Comparison of ENCODE assay signal across 1 cellular context in genomic region chr4:102827674-102828496, GRCh38.
TF ChIP-seq lines count a peak whose summit lies in the region.

No MANE protein-coding gene starts in this region.

TF ChIP-seq in GM12878, 131 proteins besides CTCF, POLR2A, EP300 and RAD21 (continued from another document and continues in another):
- TF ChIP-seq FOS (IDR thresholded peaks at IDR 0.05; ENCODE audit: borderline replicate concordance, extremely low read depth, insufficient read length) (no peak), USF2 (IDR thresholded peaks at IDR 0.05; ENCODE audit: borderline replicate concordance, low read depth, low read length) (no peak; the same call in 1 of the 2 replicates), POU2F2 (IDR thresholded peaks at IDR 0.05; ENCODE audit: borderline replicate concordance, low read depth, low read length) (peak; percentile 33; the same call in 2 of the 3 replicates), RBBP5 (conservative IDR thresholded peaks at IDR 0.05) (no peak), EZH2 (IDR thresholded peaks at IDR 0.05; ENCODE audit: borderline replicate concordance, control insufficient read depth, low read depth, low read length) (no peak), ZNF687 (IDR thresholded peaks at IDR 0.05) (peak; percentile 69; the same call in 1 of the 2 replicates), ZNF622 (IDR thresholded peaks at IDR 0.05) (no peak), RFX5 (IDR thresholded peaks at IDR 0.05; ENCODE audit: low read depth, low read length) (peak; percentile 32; the same call in 1 of the 2 replicates), TCF7 (IDR thresholded peaks at IDR 0.05; ENCODE audit: borderline replicate concordance) (no peak), PAX5 (IDR thresholded peaks at IDR 0.05; ENCODE audit: borderline replicate concordance, low read depth, low read length) (peak; percentile 5; the same call in 1 of the 2 replicates), ASH2L (IDR thresholded peaks at IDR 0.05; ENCODE audit: borderline replicate concordance, low read depth) (no peak), YY1 (IDR thresholded peaks at IDR 0.05; ENCODE audit: low read depth, low read length) (0 out of 2 replicates have a peak, but pooled peaks have one; percentile 12), RB1 (IDR thresholded peaks at IDR 0.05; ENCODE audit: borderline replicate concordance) (peak; percentile 93), NBN (IDR thresholded peaks at IDR 0.05) (peak; percentile 93), HDGF (IDR thresholded peaks at IDR 0.05) (peak; percentile 80), BHLHE40 (IDR thresholded peaks at IDR 0.05; ENCODE audit: borderline replicate concordance in 1 of 2, low read depth in 2 of 2, low read length in 1 of 2) (peak; percentile 90 to 94), YBX1 (IDR thresholded peaks at IDR 0.05) (no peak), NR2C2 (IDR thresholded peaks at IDR 0.05; ENCODE audit: borderline replicate concordance, control insufficient read depth, insufficient read length, low read depth) (no peak), CBX5 (IDR thresholded peaks at IDR 0.05; ENCODE audit: low read depth) (peak; percentile 42), CEBPZ (IDR thresholded peaks at IDR 0.05; ENCODE audit: low read depth, low read length) (no peak), FOXK2 (IDR thresholded peaks at IDR 0.05) (no peak), EED (IDR thresholded peaks at IDR 0.05; ENCODE audit: low read depth) (peak; percentile 81), ATF7 (IDR thresholded peaks at IDR 0.05; ENCODE audit: low read depth) (peak; percentile 70), CHD2 (IDR thresholded peaks at IDR 0.05; ENCODE audit: borderline replicate concordance, low read depth, low read length) (peak; percentile 99), ZNF207 (IDR thresholded peaks at IDR 0.05; ENCODE audit: borderline replicate concordance) (0 out of 2 replicates have a peak, but pooled peaks have one; percentile 22), SUPT20H (IDR thresholded peaks at IDR 0.05; ENCODE audit: borderline replicate concordance, control insufficient read depth, low read depth, low read length) (no peak), HDAC6 (IDR thresholded peaks at IDR 0.05; ENCODE audit: unreplicated experiment) (no peak), ZNF24 (IDR thresholded peaks at IDR 0.05) (no peak), SP1 (IDR thresholded peaks at IDR 0.05; ENCODE audit: low read depth, low read length) (no peak)
- TF ChIP-seq, protein P1, sequence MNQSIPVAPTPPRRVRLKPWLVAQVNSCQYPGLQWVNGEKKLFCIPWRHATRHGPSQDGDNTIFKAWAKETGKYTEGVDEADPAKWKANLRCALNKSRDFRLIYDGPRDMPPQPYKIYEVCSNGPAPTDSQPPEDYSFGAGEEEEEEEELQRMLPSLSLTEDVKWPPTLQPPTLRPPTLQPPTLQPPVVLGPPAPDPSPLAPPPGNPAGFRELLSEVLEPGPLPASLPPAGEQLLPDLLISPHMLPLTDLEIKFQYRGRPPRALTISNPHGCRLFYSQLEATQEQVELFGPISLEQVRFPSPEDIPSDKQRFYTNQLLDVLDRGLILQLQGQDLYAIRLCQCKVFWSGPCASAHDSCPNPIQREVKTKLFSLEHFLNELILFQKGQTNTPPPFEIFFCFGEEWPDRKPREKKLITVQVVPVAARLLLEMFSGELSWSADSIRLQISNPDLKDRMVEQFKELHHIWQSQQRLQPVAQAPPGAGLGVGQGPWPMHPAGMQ (IDR thresholded peaks at IDR 0.05; ENCODE audit: borderline replicate concordance): peak; percentile 93
- TF ChIP-seq, protein P2, sequence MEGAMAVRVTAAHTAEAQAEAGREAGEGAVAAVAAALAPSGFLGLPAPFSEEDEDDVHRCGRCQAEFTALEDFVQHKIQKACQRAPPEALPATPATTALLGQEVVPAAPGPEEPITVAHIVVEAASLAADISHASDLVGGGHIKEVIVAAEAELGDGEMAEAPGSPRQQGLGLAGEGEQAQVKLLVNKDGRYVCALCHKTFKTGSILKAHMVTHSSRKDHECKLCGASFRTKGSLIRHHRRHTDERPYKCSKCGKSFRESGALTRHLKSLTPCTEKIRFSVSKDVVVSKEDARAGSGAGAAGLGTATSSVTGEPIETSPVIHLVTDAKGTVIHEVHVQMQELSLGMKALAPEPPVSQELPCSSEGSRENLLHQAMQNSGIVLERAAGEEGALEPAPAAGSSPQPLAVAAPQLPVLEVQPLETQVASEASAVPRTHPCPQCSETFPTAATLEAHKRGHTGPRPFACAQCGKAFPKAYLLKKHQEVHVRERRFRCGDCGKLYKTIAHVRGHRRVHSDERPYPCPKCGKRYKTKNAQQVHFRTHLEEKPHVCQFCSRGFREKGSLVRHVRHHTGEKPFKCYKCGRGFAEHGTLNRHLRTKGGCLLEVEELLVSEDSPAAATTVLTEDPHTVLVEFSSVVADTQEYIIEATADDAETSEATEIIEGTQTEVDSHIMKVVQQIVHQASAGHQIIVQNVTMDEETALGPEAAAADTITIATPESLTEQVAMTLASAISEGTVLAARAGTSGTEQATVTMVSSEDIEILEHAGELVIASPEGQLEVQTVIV (IDR thresholded peaks at IDR 0.05; ENCODE audit: borderline replicate concordance, partially characterized antibody): peak; percentile 27
- TF ChIP-seq, protein P3, sequence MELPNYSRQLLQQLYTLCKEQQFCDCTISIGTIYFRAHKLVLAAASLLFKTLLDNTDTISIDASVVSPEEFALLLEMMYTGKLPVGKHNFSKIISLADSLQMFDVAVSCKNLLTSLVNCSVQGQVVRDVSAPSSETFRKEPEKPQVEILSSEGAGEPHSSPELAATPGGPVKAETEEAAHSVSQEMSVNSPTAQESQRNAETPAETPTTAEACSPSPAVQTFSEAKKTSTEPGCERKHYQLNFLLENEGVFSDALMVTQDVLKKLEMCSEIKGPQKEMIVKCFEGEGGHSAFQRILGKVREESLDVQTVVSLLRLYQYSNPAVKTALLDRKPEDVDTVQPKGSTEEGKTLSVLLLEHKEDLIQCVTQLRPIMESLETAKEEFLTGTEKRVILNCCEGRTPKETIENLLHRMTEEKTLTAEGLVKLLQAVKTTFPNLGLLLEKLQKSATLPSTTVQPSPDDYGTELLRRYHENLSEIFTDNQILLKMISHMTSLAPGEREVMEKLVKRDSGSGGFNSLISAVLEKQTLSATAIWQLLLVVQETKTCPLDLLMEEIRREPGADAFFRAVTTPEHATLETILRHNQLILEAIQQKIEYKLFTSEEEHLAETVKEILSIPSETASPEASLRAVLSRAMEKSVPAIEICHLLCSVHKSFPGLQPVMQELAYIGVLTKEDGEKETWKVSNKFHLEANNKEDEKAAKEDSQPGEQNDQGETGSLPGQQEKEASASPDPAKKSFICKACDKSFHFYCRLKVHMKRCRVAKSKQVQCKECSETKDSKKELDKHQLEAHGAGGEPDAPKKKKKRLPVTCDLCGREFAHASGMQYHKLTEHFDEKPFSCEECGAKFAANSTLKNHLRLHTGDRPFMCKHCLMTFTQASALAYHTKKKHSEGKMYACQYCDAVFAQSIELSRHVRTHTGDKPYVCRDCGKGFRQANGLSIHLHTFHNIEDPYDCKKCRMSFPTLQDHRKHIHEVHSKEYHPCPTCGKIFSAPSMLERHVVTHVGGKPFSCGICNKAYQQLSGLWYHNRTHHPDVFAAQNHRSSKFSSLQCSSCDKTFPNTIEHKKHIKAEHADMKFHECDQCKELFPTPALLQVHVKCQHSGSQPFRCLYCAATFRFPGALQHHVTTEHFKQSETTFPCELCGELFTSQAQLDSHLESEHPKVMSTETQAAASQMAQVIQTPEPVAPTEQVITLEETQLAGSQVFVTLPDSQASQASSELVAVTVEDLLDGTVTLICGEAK (IDR thresholded peaks at IDR 0.05; ENCODE audit: borderline replicate concordance): peak; percentile 83
- TF ChIP-seq, protein P4, sequence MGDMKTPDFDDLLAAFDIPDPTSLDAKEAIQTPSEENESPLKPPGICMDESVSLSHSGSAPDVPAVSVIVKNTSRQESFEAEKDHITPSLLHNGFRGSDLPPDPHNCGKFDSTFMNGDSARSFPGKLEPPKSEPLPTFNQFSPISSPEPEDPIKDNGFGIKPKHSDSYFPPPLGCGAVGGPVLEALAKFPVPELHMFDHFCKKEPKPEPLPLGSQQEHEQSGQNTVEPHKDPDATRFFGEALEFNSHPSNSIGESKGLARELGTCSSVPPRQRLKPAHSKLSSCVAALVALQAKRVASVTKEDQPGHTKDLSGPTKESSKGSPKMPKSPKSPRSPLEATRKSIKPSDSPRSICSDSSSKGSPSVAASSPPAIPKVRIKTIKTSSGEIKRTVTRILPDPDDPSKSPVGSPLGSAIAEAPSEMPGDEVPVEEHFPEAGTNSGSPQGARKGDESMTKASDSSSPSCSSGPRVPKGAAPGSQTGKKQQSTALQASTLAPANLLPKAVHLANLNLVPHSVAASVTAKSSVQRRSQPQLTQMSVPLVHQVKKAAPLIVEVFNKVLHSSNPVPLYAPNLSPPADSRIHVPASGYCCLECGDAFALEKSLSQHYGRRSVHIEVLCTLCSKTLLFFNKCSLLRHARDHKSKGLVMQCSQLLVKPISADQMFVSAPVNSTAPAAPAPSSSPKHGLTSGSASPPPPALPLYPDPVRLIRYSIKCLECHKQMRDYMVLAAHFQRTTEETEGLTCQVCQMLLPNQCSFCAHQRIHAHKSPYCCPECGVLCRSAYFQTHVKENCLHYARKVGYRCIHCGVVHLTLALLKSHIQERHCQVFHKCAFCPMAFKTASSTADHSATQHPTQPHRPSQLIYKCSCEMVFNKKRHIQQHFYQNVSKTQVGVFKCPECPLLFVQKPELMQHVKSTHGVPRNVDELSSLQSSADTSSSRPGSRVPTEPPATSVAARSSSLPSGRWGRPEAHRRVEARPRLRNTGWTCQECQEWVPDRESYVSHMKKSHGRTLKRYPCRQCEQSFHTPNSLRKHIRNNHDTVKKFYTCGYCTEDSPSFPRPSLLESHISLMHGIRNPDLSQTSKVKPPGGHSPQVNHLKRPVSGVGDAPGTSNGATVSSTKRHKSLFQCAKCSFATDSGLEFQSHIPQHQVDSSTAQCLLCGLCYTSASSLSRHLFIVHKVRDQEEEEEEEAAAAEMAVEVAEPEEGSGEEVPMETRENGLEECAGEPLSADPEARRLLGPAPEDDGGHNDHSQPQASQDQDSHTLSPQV (IDR thresholded peaks at IDR 0.05): peak; percentile 66; the same call in 1 of the 2 replicates
